19 cellular contexts compared by ENCODE assay signal in genomic region chr13:88339271-88339741, GRCh38.
"Had no signal": no experiment of that assay in that cellular context is flagged by ENCODE, and none has a peak within 500 bp of the region (broad histone marks: within the 10 kb centered on the region; RNA-seq: fewer than 3 reads in every experiment).

No MANE protein-coding gene starts in this region.

- H3K4me1 ChIP-seq: pancreas, sigmoid colon, thyroid gland, uterus had no signal

- H3K36me3 ChIP-seq: pancreas, sigmoid colon, thyroid gland, uterus had no signal

- H3K9me3 ChIP-seq: pancreas, sigmoid colon, thyroid gland, uterus had no signal

- H3K27ac ChIP-seq: pancreas, sigmoid colon, thyroid gland, uterus had no signal

- H3K27me3 ChIP-seq: pancreas, sigmoid colon, thyroid gland, uterus had no signal

- H3K4me3 ChIP-seq: lung, pancreas, sigmoid colon, thyroid gland, uterus had no signal

- DNase-seq: activated B cell treated with CpG ODN at 0.5 μM for 24 hours; activated CD4-positive, alpha-beta T cell treated with anti-CD3 and anti-CD28 coated beads, Interleukin-2, amount 10 ng/mL, durations not matched to agents 7 days and 5 days; activated CD8-positive, alpha-beta memory T cell treated with anti-CD3 and anti-CD28 coated beads, Interleukin-2, amount 50 U/mL, for 48 hours; activated gamma-delta T cell treated with Interleukin-2 at 50 U/mL for 16 hours; amygdala; effector CD8-positive, alpha-beta T cell; foreskin fibroblast; hypothalamus; naive B cell; sigmoid colon; stimulated activated CD4-positive, alpha-beta T cell treated with anti-CD3 and anti-CD28 coated beads, Interleukin-1b, Interleukin-23, amount 100 ng/mL, for 48 hours; T-helper 17 cell; thyroid gland; uterus had no signal

- H3K27ac Mint-ChIP-seq: activated B cell treated with CpG ODN at 0.5 μM for 24 hours; activated CD4-positive, alpha-beta T cell treated with anti-CD3 and anti-CD28 coated beads, Interleukin-2, amount 10 ng/mL, durations not matched to agents 7 days and 5 days; activated naive CD8-positive, alpha-beta T cell; brain; T-helper 17 cell had no signal

- ATAC-seq: pancreas, T-helper 17 cell had no signal

- H3K4me1 Mint-ChIP-seq: activated B cell treated with CpG ODN at 0.5 μM for 24 hours; activated CD4-positive, alpha-beta T cell treated with anti-CD3 and anti-CD28 coated beads, Interleukin-2, amount 10 ng/mL, durations not matched to agents 7 days and 5 days; brain; central memory CD8-positive, alpha-beta T cell; T-helper 17 cell had no signal

- H3K4me3 Mint-ChIP-seq: activated B cell treated with CpG ODN at 0.5 μM for 24 hours; activated CD4-positive, alpha-beta T cell treated with anti-CD3 and anti-CD28 coated beads, Interleukin-2, amount 10 ng/mL, durations not matched to agents 7 days and 5 days; activated naive CD8-positive, alpha-beta T cell; brain; central memory CD8-positive, alpha-beta T cell; naive B cell; T-helper 17 cell had no signal

- H3K27me3 Mint-ChIP-seq: activated B cell treated with CpG ODN at 0.5 μM for 24 hours; activated CD4-positive, alpha-beta T cell treated with anti-CD3 and anti-CD28 coated beads, Interleukin-2, amount 10 ng/mL, durations not matched to agents 7 days and 5 days; activated naive CD8-positive, alpha-beta T cell; central memory CD8-positive, alpha-beta T cell; naive B cell; T-helper 17 cell had no signal
